Comparison of ENCODE assay signal across 8 cellular contexts in genomic region chr5:73451218-73452130, GRCh38. TPM values are rescaled to one million over a fixed set of nuclear protein-coding genes. Genes with fewer than 3 reads are reported as not detected.
DNase-seq lines count a peak whose midpoint lies in the region; ATAC-seq and TF ChIP-seq lines count a peak whose summit lies in the region.

No MANE protein-coding gene starts in this region.

- CTCF ChIA-PET in HEK293T (lab: Yijun Ruan, JAX), result interaction anchor here (0.5 to 1.9 kb wide), 15 partner anchors 8 to 236 kb away, joined by 3 to 10 read pairs (median 3); no protein-coding TSS in a partner anchor

- H3K4me3 ChIP-seq in BE2C (ENCODE audit: low read depth, low read length) (peak overlapping the region; percentile 26; the same call in 1 of the 2 replicates), ascending aorta (peak overlapping the region; percentile 41 to 64)

- peaks cover 7% of the 10 kb centered on the region for H3K36me3 Mint-ChIP-seq in T-helper 17 cell (ENCODE audit: low read depth)

- TF ChIP-seq CTCF in BE2C (IDR thresholded peaks at IDR 0.05; ENCODE audit: low read depth, low read length), result peak; percentile 64
- TF ChIP-seq CTCF in ascending aorta (IDR thresholded peaks at IDR 0.05), result peak; percentile 90 to 96 (median 95)

- H3K27ac Mint-ChIP-seq in T-helper 17 cell, result peak overlapping the region; percentile 90

- no peaks in the 10 kb centered on the region for H3K9me3 ChIP-seq in BE2C
- H3K9me3 ChIP-seq in T-helper 17 cell (ENCODE audit: control insufficient read depth, low read length, poor library complexity, severe bottlenecking), result peaks cover 9% of the 10 kb centered on the region
- H3K9me3 ChIP-seq in ascending aorta, result no peaks in the 10 kb centered on the region

- H3K36me3 ChIP-seq in BE2C (no peaks in the 10 kb centered on the region), ascending aorta (no peaks in the 10 kb centered on the region)

- POLR2A ChIA-PET in HEK293T (lab: Yijun Ruan, JAX), result interaction anchor here (0.9 to 1.3 kb wide), 4 partner anchors 10 to 236 kb away, joined by 3 to 5 read pairs (median 4); partner anchors contain the start of gene BTF3

- H3K4me3 Mint-ChIP-seq in T-helper 17 cell, result peak overlapping the region; percentile 50

- H3K4me1 Mint-ChIP-seq in T-helper 17 cell, result peaks cover 21% of the 10 kb centered on the region

- DNase-seq in BE2C (peak; percentile 84), HEK293T (ENCODE audit: extremely low spot score) (peak; percentile 71), T-helper 17 cell (peak; percentile 62 to 71 (median 68)), ascending aorta (ENCODE audit: low spot score in 2 of 2) (peak in 1 of 2 donors; percentile 82), iPS-NIHi7 (ENCODE audit: extremely low spot score) (peak; percentile 34), middle frontal gyrus (ENCODE audit: extremely low spot score, low spot score) (no peak)
- peak; percentile 60 for DNase-seq in stimulated activated CD4-positive, alpha-beta T cell treated with anti-CD3 and anti-CD28 coated beads, Interleukin-1b, Interleukin-23, amount 100 ng/mL, for 48 hours

- intact Hi-C loops in ascending aorta (cut with DNase I), result loop anchor here (1.0 to 5.0 kb wide), 5 partner anchors 139 to 369 kb away; no protein-coding TSS in a partner anchor

- peak; percentile 65 for ATAC-seq in T-helper 17 cell
- ATAC-seq in GM21447 (IDR thresholded peaks at IDR 0.05; ENCODE audit: unreplicated experiment), result no peak

- H3K27ac ChIP-seq in ascending aorta, result no peak overlapping the region

- H3K27me3 ChIP-seq in BE2C (peaks cover 76% of the 10 kb centered on the region), ascending aorta (no peaks in the 10 kb centered on the region)

- no peaks in the 10 kb centered on the region for H3K4me1 ChIP-seq in BE2C
- H3K4me1 ChIP-seq in ascending aorta, result peaks cover 3 to 13% of the 10 kb centered on the region in 2 donors

- H3K27me3 Mint-ChIP-seq in T-helper 17 cell, result peaks cover 65% of the 10 kb centered on the region

TF ChIP-seq in HEK293T, 16 proteins besides CTCF, POLR2A, EP300 and RAD21:
- TF ChIP-seq ELF4 (IDR thresholded peaks at IDR 0.05), result no peak
- TF ChIP-seq NFRKB (IDR thresholded peaks at IDR 0.05), result no peak
- TF ChIP-seq SP1 (IDR thresholded peaks at IDR 0.05), result no peak
- no peak for TF ChIP-seq CTBP1 (IDR thresholded peaks at IDR 0.05; ENCODE audit: borderline replicate concordance)
- no peak for TF ChIP-seq ZNF384 (IDR thresholded peaks at IDR 0.05)
- peak; percentile 86 for TF ChIP-seq TARDBP (IDR thresholded peaks at IDR 0.05)
- TF ChIP-seq PKNOX1 (IDR thresholded peaks at IDR 0.05), result no peak
- no peak for TF ChIP-seq FOXM1 (IDR thresholded peaks at IDR 0.05; ENCODE audit: borderline replicate concordance)
- peak; percentile 62 for TF ChIP-seq L3MBTL2 (conservative IDR thresholded peaks at IDR 0.05)

RNA-seq across cellular contexts. Expression of gene FOXD1, which starts 2.9 kb away (rescaled TPM):
- 2.8 TPM for polyA plus RNA-seq in BE2C (2012; ENCODE audit: insufficient read depth, insufficient read length, low read depth)
- total RNA-seq in T-helper 17 cell, result not detected
- 7.1 TPM for total RNA-seq in ascending aorta

RNA-seq across cellular contexts. Expression of gene BTF3, which starts 46.8 kb away (rescaled TPM):
- polyA plus RNA-seq in BE2C (2012; ENCODE audit: insufficient read depth, insufficient read length, low read depth), result 926 TPM
- total RNA-seq in T-helper 17 cell (100 to 1,000 TPM; 600 to 744 TPM), ascending aorta (235 TPM)
